15 cellular contexts compared by ENCODE assay signal in genomic region chrX:72932283-72932682, GRCh38. TPM values are rescaled to one million over a fixed set of nuclear protein-coding genes. Genes with fewer than 3 reads are reported as not detected.
DNase-seq lines count a peak whose midpoint lies in the region; ATAC-seq, FAIRE-seq and TF ChIP-seq lines count a peak whose summit lies in the region.
"Not testable (repeated sequence)": the region's sequence is repeated elsewhere in the genome, so short reads cannot be mapped to it uniquely, and the experiment has no call there.
"Had no signal": no experiment of that assay in that cellular context is flagged by ENCODE, and none has a peak within 500 bp of the region (broad histone marks: within the 10 kb centered on the region; RNA-seq: fewer than 3 reads in every experiment).

No MANE protein-coding gene starts in this region.

- not testable (repeated sequence) for H2AFZ ChIP-seq in PC-3 (ENCODE audit: low read length); HepG2 (ENCODE audit: low read length)

- in situ Hi-C loops in HepG2 (cut with HindIII; ENCODE audit: extremely low pct_ligation_motif_present, low pct_unique_long_range_greater_than_20kb) = not testable (repeated sequence)

- H3K27me3 ChIP-seq in PC-3 (ENCODE audit: low read length); HepG2 (ENCODE audit: control insufficient read depth in 1 of 2, insufficient read depth in 2 of 2, low read length in 2 of 2): not testable (repeated sequence)

- H3K36me3 ChIP-seq in PC-3 (ENCODE audit: low read depth, low read length); HepG2 (replicated peaks in 1 of 2; ENCODE audit: control insufficient read depth in 1 of 2, insufficient read depth in 2 of 2, low read length in 2 of 2): not testable (repeated sequence)

- not testable (repeated sequence) for H3K27ac ChIP-seq in A549; PC-3 (ENCODE audit: low read length); HepG2 (ENCODE audit: extremely low read length, insufficient read depth, low read length)

- not testable (repeated sequence) for H3K27ac Mint-ChIP-seq in activated CD4-positive, alpha-beta T cell treated with anti-CD3 and anti-CD28 coated beads for 36 hours

- H3K4me3 ChIP-seq in A549; PC-3 (ENCODE audit: low read length); HepG2 (replicated peaks in 1 of 3; ENCODE audit: insufficient read depth in 1 of 3, low read depth in 2 of 3, low read length in 3 of 3): not testable (repeated sequence)

- not testable (repeated sequence) for H3K9me2 ChIP-seq in PC-3 (replicated peaks; ENCODE audit: low read length)

- not testable (repeated sequence) for H3K9me3 Mint-ChIP-seq in activated CD4-positive, alpha-beta T cell treated with anti-CD3 and anti-CD28 coated beads for 36 hours (ENCODE audit: low read depth)

- not testable (repeated sequence) for BruUV-seq in PC-3 (replicated peaks; lab: Mats Ljungman, UMichigan); HepG2 (replicated peaks; lab: Mats Ljungman, UMichigan)

- intact Hi-C loops in PC-3 (cut with micrococcal nuclease); activated CD4-positive, alpha-beta T cell treated with anti-CD3 and anti-CD28 coated beads for 36 hours (cut with DNase I, micrococcal nuclease); HepG2 (cut with micrococcal nuclease; ENCODE audit: unreplicated experiment): not testable (repeated sequence)

- H3K9me3 ChIP-seq in A549; PC-3 (ENCODE audit: low read length); HepG2 (ENCODE audit: low read length): not testable (repeated sequence)

- not testable (repeated sequence) for TF ChIP-seq CTCF in A549 (IDR thresholded peaks at IDR 0.05); PC-3 (conservative IDR thresholded peaks at IDR 0.05; ENCODE audit: low read depth, low read length); HepG2 (CRISPR knock-in tag; IDR thresholded peaks at IDR 0.05)

- H3K4me1 ChIP-seq in A549; PC-3 (ENCODE audit: insufficient read depth, low read length); HepG2 (ENCODE audit: insufficient read depth, low read length): not testable (repeated sequence)

- DNase-seq in A549 (ENCODE audit: low read depth in 1 of 2, low spot score in 1 of 2); PC-3; activated CD4-positive, alpha-beta T cell treated with anti-CD3 and anti-CD28 coated beads for 36 hours; HepG2 (ENCODE audit: low spot score): not testable (repeated sequence)

- not testable (repeated sequence) for TF ChIP-seq POLR2A in A549 (IDR thresholded peaks at IDR 0.05; ENCODE audit: low read length); HepG2 (IDR thresholded peaks at IDR 0.05; ENCODE audit: insufficient read depth in 1 of 2, low read depth in 2 of 2, low read length in 2 of 2)

- not testable (repeated sequence) for H3F3A ChIP-seq in PC-3 (ENCODE audit: low read length, unreplicated experiment)

- H3K79me2 ChIP-seq in PC-3 (ENCODE audit: low read length); HepG2 (ENCODE audit: insufficient read depth, low read length): not testable (repeated sequence)

- H3K9ac ChIP-seq in PC-3 (ENCODE audit: low read length); HepG2 (ENCODE audit: insufficient read depth, low read depth, low read length): not testable (repeated sequence)

- H3K4me2 ChIP-seq in A549; PC-3 (ENCODE audit: low read length); HepG2 (ENCODE audit: low read depth, low read length): not testable (repeated sequence)

- ATAC-seq in A549 (peak; percentile 58 to 72), HG02885 (IDR thresholded peaks at IDR 0.05; ENCODE audit: poor library complexity, unreplicated experiment) (peak; percentile 41), PC-3 (peak; percentile 63), HepG2 (peak; percentile 59; the same call in 2 of the 3 replicates)
- peak; percentile 57 for ATAC-seq in activated CD4-positive, alpha-beta T cell treated with anti-CD3 and anti-CD28 coated beads for 36 hours

- not testable (repeated sequence) for H3K27me3 Mint-ChIP-seq in activated CD4-positive, alpha-beta T cell treated with anti-CD3 and anti-CD28 coated beads for 36 hours

- not testable (repeated sequence) for H3K4me3 Mint-ChIP-seq in activated CD4-positive, alpha-beta T cell treated with anti-CD3 and anti-CD28 coated beads for 36 hours

- POLR2A ChIA-PET in A549 (lab: Yijun Ruan, JAX); PC-3 (lab: Charles Lee; ENCODE audit: unreplicated experiment); activated CD4-positive, alpha-beta T cell treated with anti-CD3 and anti-CD28 coated beads for 36 hours (lab: Charles Lee); HepG2 (lab: Yijun Ruan, JAX): not testable (repeated sequence)

- not testable (repeated sequence) for H3K4me1 Mint-ChIP-seq in activated CD4-positive, alpha-beta T cell treated with anti-CD3 and anti-CD28 coated beads for 36 hours

- FAIRE-seq in A549 (lab: Jason Lieb, UNC); HepG2 (lab: Jason Lieb, UNC): not testable (repeated sequence)

- no CpG with 5 or more reads among the region's 1 CpG for WGBS in A549 (ENCODE audit: missing lambda C conversion rate)
- WGBS in HepG2 (ENCODE audit: low lambda C conversion rate) = no CpG with 5 or more reads among the region's 1 CpG

- CTCF ChIA-PET in A549 (lab: Yijun Ruan, JAX); PC-3 (lab: Charles Lee); activated CD4-positive, alpha-beta T cell treated with anti-CD3 and anti-CD28 coated beads for 36 hours (lab: Charles Lee); HepG2 (lab: Yijun Ruan, JAX; ENCODE audit: low intra/inter-chr PET ratio, low total read pairs): not testable (repeated sequence)

- not testable (repeated sequence) for H3K36me3 Mint-ChIP-seq in activated CD4-positive, alpha-beta T cell treated with anti-CD3 and anti-CD28 coated beads for 36 hours (ENCODE audit: low read depth)

- not testable (repeated sequence) for H4K20me1 ChIP-seq in PC-3 (ENCODE audit: low read length); HepG2 (ENCODE audit: insufficient read depth, low read length)

- not testable (repeated sequence) for TF ChIP-seq RAD21 in A549 (conservative IDR thresholded peaks at IDR 0.05 in 1 of 2, IDR thresholded peaks at IDR 0.05 in 1 of 2); HepG2 (CRISPR knock-in tag; IDR thresholded peaks at IDR 0.05)

- not testable (repeated sequence) for TF ChIP-seq EP300 in A549 (IDR thresholded peaks at IDR 0.05); HepG2 (IDR thresholded peaks at IDR 0.05; ENCODE audit: low read depth in 2 of 2, low read length in 2 of 2); HepG2 (CRISPR knock-in tag; IDR thresholded peaks at IDR 0.05; ENCODE audit: borderline replicate concordance)

RNA-seq across cellular contexts. Expression of gene FAM236A, which starts 5.7 kb away (rescaled TPM):
- not detected in 2 replicates for polyA plus RNA-seq in A549 (2011; rRNA removed)
- not detected in 2 replicates for polyA plus RNA-seq in A549 (2012; cell fraction: cytosol; rRNA removed)
- polyA plus RNA-seq in A549 (2012; cell fraction: nucleus; rRNA removed) = not detected in 2 replicates
- polyA plus RNA-seq in A549 (2017; fragmentation: RNase III; extraction: RNeasy Plus Mini Kit Qiagen cat#74134 plus additional on column Dnase treatment) = not detected in 3 replicates
- not detected in 2 replicates for polyA minus RNA-seq in A549 (2011; rRNA and poly(A)+ RNA removed)
- not detected in 2 replicates for total RNA-seq in PC-3 (2014; rRNA removed)
- not detected for total RNA-seq in activated CD4-positive, alpha-beta T cell treated with anti-CD3 and anti-CD28 coated beads for 36 hours
- not detected in 2 replicates for total RNA-seq in HepG2 (2016; rRNA removed; fragmentation: Illumina TruSeq; extraction: Trizol)
- total RNA-seq in HepG2 (2016; cell fraction: cytosol; rRNA removed; fragmentation: Illumina TruSeq; extraction: Trizol; ENCODE audit: low read depth) = not detected in 2 replicates
- total RNA-seq in HepG2 (2016; cell fraction: insoluble cytoplasmic fraction; rRNA removed; fragmentation: Illumina TruSeq; extraction: Trizol) = not detected in 2 replicates
- not detected in 2 replicates for total RNA-seq in HepG2 (2016; cell fraction: membrane; rRNA removed; fragmentation: Illumina TruSeq; extraction: Trizol)
- total RNA-seq in HepG2 (2016; cell fraction: nucleus; rRNA removed; fragmentation: Illumina TruSeq; extraction: Trizol) = not detected in 2 replicates
- not detected in 2 replicates for polyA plus RNA-seq in HepG2 (2011; rRNA removed)
- polyA plus RNA-seq in HepG2 (2011; cell fraction: cytosol; rRNA removed) = not detected in 2 replicates
- polyA plus RNA-seq in HepG2 (2011; cell fraction: nucleus; rRNA removed) = not detected in 2 replicates
- not detected in 2 replicates for polyA plus RNA-seq in HepG2 (2012)
- not detected in 2 replicates for polyA plus RNA-seq in HepG2 (2016; cell fraction: cytosol; fragmentation: Illumina TruSeq; extraction: Trizol; ENCODE audit: low read depth)
- polyA plus RNA-seq in HepG2 (2016; cell fraction: insoluble cytoplasmic fraction; fragmentation: Illumina TruSeq; extraction: Trizol; ENCODE audit: low read depth) = not detected in 2 replicates
- not detected in 2 replicates for polyA plus RNA-seq in HepG2 (2016; cell fraction: membrane; fragmentation: Illumina TruSeq; extraction: Trizol; ENCODE audit: low read depth)
- not detected in 2 replicates for polyA plus RNA-seq in HepG2 (2016; cell fraction: nucleus; fragmentation: Illumina TruSeq; extraction: Trizol; ENCODE audit: insufficient read depth, low read depth)
- polyA minus RNA-seq in HepG2 (2011; rRNA and poly(A)+ RNA removed; ENCODE audit: low replicate concordance) = not detected in 2 replicates
- not detected in 2 replicates for polyA minus RNA-seq in HepG2 (2011; cell fraction: cytosol; rRNA and poly(A)+ RNA removed)
- polyA minus RNA-seq in HepG2 (2011; cell fraction: nucleus; rRNA and poly(A)+ RNA removed) = not detected in 2 replicates
- total RNA-seq: A172; A673; CD4-positive, alpha-beta memory T cell; CD4-positive, CD25-positive, alpha-beta regulatory T cell; CD8-positive, alpha-beta memory T cell; Daoy; G401; GM12878 had no signal
- polyA plus RNA-seq: AG04450; CD14-positive monocyte; CD4-positive, alpha-beta memory T cell; CD4-positive, CD25-positive, alpha-beta regulatory T cell; CD8-positive, alpha-beta memory T cell; GM12878 had no signal

RNA-seq across cellular contexts. Expression of gene DMRTC1, which starts 11.4 kb away (rescaled TPM):
- polyA plus RNA-seq in A549 (2011; rRNA removed) = not detected in 2 replicates
- not detected in 2 replicates for polyA plus RNA-seq in A549 (2012; cell fraction: cytosol; rRNA removed)
- not detected in 2 replicates for polyA plus RNA-seq in A549 (2012; cell fraction: nucleus; rRNA removed)
- polyA plus RNA-seq in A549 (2017; fragmentation: RNase III; extraction: RNeasy Plus Mini Kit Qiagen cat#74134 plus additional on column Dnase treatment) = 0.15 TPM in 1 of 3 replicates, not detected in the others
- not detected in 2 replicates for polyA minus RNA-seq in A549 (2011; rRNA and poly(A)+ RNA removed)
- not detected in 2 replicates for total RNA-seq in PC-3 (2014; rRNA removed)
- under 1 TPM in 1 of 2 experiments, not detected in 1; 0.18 TPM for total RNA-seq in activated CD4-positive, alpha-beta T cell treated with anti-CD3 and anti-CD28 coated beads for 36 hours
- total RNA-seq in HepG2 (2016; rRNA removed; fragmentation: Illumina TruSeq; extraction: Trizol) = not detected in 2 replicates
- not detected in 2 replicates for total RNA-seq in HepG2 (2016; cell fraction: cytosol; rRNA removed; fragmentation: Illumina TruSeq; extraction: Trizol; ENCODE audit: low read depth)
- total RNA-seq in HepG2 (2016; cell fraction: insoluble cytoplasmic fraction; rRNA removed; fragmentation: Illumina TruSeq; extraction: Trizol) = not detected in 2 replicates
- not detected in 2 replicates for total RNA-seq in HepG2 (2016; cell fraction: membrane; rRNA removed; fragmentation: Illumina TruSeq; extraction: Trizol)
- total RNA-seq in HepG2 (2016; cell fraction: nucleus; rRNA removed; fragmentation: Illumina TruSeq; extraction: Trizol) = not detected in 2 replicates
- not detected in 2 replicates for polyA plus RNA-seq in HepG2 (2011; rRNA removed)
- not detected in 2 replicates for polyA plus RNA-seq in HepG2 (2011; cell fraction: cytosol; rRNA removed)
- polyA plus RNA-seq in HepG2 (2011; cell fraction: nucleus; rRNA removed) = not detected in 2 replicates
- polyA plus RNA-seq in HepG2 (2012) = not detected in 2 replicates
- polyA plus RNA-seq in HepG2 (2016; cell fraction: cytosol; fragmentation: Illumina TruSeq; extraction: Trizol; ENCODE audit: low read depth) = not detected in 2 replicates
- polyA plus RNA-seq in HepG2 (2016; cell fraction: insoluble cytoplasmic fraction; fragmentation: Illumina TruSeq; extraction: Trizol; ENCODE audit: low read depth) = not detected in 2 replicates
- not detected in 2 replicates for polyA plus RNA-seq in HepG2 (2016; cell fraction: membrane; fragmentation: Illumina TruSeq; extraction: Trizol; ENCODE audit: low read depth)
- polyA plus RNA-seq in HepG2 (2016; cell fraction: nucleus; fragmentation: Illumina TruSeq; extraction: Trizol; ENCODE audit: insufficient read depth, low read depth) = not detected in 2 replicates
- polyA minus RNA-seq in HepG2 (2011; rRNA and poly(A)+ RNA removed; ENCODE audit: low replicate concordance) = not detected in 2 replicates
- not detected in 2 replicates for polyA minus RNA-seq in HepG2 (2011; cell fraction: cytosol; rRNA and poly(A)+ RNA removed)
- not detected in 2 replicates for polyA minus RNA-seq in HepG2 (2011; cell fraction: nucleus; rRNA and poly(A)+ RNA removed)
- total RNA-seq: A172; A673; CD4-positive, CD25-positive, alpha-beta regulatory T cell; CD8-positive, alpha-beta memory T cell; G401; GM12878 had no signal
- polyA plus RNA-seq: AG04450; CD14-positive monocyte; CD8-positive, alpha-beta memory T cell had no signal

RNA-seq across cellular contexts. Expression of gene FAM236C, which starts 19.9 kb away (rescaled TPM):
- polyA plus RNA-seq in A549 (2011; rRNA removed) = not detected in 2 replicates
- not detected in 2 replicates for polyA plus RNA-seq in A549 (2012; cell fraction: cytosol; rRNA removed)
- not detected in 2 replicates for polyA plus RNA-seq in A549 (2012; cell fraction: nucleus; rRNA removed)
- polyA plus RNA-seq in A549 (2017; fragmentation: RNase III; extraction: RNeasy Plus Mini Kit Qiagen cat#74134 plus additional on column Dnase treatment) = not detected in 3 replicates
- not detected in 2 replicates for polyA minus RNA-seq in A549 (2011; rRNA and poly(A)+ RNA removed)
- not detected in 2 replicates for total RNA-seq in PC-3 (2014; rRNA removed)
- total RNA-seq in activated CD4-positive, alpha-beta T cell treated with anti-CD3 and anti-CD28 coated beads for 36 hours = not detected
- not detected in 2 replicates for total RNA-seq in HepG2 (2016; rRNA removed; fragmentation: Illumina TruSeq; extraction: Trizol)
- total RNA-seq in HepG2 (2016; cell fraction: cytosol; rRNA removed; fragmentation: Illumina TruSeq; extraction: Trizol; ENCODE audit: low read depth) = not detected in 2 replicates
- not detected in 2 replicates for total RNA-seq in HepG2 (2016; cell fraction: insoluble cytoplasmic fraction; rRNA removed; fragmentation: Illumina TruSeq; extraction: Trizol)
- total RNA-seq in HepG2 (2016; cell fraction: membrane; rRNA removed; fragmentation: Illumina TruSeq; extraction: Trizol) = not detected in 2 replicates
- not detected in 2 replicates for total RNA-seq in HepG2 (2016; cell fraction: nucleus; rRNA removed; fragmentation: Illumina TruSeq; extraction: Trizol)
- not detected in 2 replicates for polyA plus RNA-seq in HepG2 (2011; rRNA removed)
- not detected in 2 replicates for polyA plus RNA-seq in HepG2 (2011; cell fraction: cytosol; rRNA removed)
- not detected in 2 replicates for polyA plus RNA-seq in HepG2 (2011; cell fraction: nucleus; rRNA removed)
- not detected in 2 replicates for polyA plus RNA-seq in HepG2 (2012)
- polyA plus RNA-seq in HepG2 (2016; cell fraction: cytosol; fragmentation: Illumina TruSeq; extraction: Trizol; ENCODE audit: low read depth) = not detected in 2 replicates
- polyA plus RNA-seq in HepG2 (2016; cell fraction: insoluble cytoplasmic fraction; fragmentation: Illumina TruSeq; extraction: Trizol; ENCODE audit: low read depth) = not detected in 2 replicates
- not detected in 2 replicates for polyA plus RNA-seq in HepG2 (2016; cell fraction: membrane; fragmentation: Illumina TruSeq; extraction: Trizol; ENCODE audit: low read depth)
- polyA plus RNA-seq in HepG2 (2016; cell fraction: nucleus; fragmentation: Illumina TruSeq; extraction: Trizol; ENCODE audit: insufficient read depth, low read depth) = not detected in 2 replicates
- polyA minus RNA-seq in HepG2 (2011; rRNA and poly(A)+ RNA removed; ENCODE audit: low replicate concordance) = not detected in 2 replicates
- polyA minus RNA-seq in HepG2 (2011; cell fraction: cytosol; rRNA and poly(A)+ RNA removed) = not detected in 2 replicates
- not detected in 2 replicates for polyA minus RNA-seq in HepG2 (2011; cell fraction: nucleus; rRNA and poly(A)+ RNA removed)
- total RNA-seq: A172; A673; CD4-positive, alpha-beta memory T cell; CD4-positive, CD25-positive, alpha-beta regulatory T cell; CD8-positive, alpha-beta memory T cell; Daoy; G401; GM12878 had no signal
- polyA plus RNA-seq: AG04450; CD14-positive monocyte; CD4-positive, alpha-beta memory T cell; CD4-positive, CD25-positive, alpha-beta regulatory T cell; CD8-positive, alpha-beta memory T cell; GM12878 had no signal
